8 cellular contexts compared by ENCODE assay signal in the genomic region with DNA sequence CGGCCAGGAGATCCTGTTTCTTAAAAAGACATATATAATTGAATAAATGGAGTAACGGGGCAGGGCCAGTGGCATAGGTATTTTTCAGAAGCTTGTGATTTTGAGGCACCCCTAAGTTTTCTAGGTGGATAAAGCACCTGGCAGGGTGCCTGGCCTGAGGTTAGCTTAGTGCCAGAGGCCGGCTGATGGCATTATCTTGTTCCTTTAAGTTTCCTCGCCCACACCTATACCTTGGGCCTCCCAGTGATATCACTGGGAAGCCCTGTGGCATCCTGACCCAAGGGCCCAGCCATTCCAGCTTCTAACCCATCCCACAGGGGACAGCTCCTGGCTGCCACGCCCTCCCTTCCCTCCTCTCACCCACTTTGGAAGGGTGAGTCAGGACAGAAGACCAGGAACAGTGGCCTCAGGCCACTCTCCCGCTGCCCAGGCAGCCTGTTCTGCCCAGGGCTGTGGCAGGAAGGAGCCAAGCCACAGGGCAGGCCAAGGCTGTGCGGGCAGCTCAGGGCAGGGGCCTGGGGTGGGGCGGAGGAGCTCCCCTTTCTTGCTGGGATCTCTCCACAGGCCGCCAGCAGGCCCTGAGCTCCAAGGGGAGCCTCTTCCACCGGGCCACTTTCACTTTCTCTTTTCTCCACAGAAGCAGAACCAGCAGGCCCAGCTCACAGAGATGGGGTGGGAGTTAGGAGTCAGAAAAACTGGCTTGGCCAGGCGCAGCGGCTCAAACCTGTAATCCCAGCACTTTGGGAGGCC.
DNase-seq lines count a peak whose midpoint lies in the region; ATAC-seq and TF ChIP-seq lines count a peak whose summit lies in the region.

No MANE protein-coding gene starts in this region.

- H3K27ac ChIP-seq in left lung: peak overlapping the region; percentile 95 to 99

- intact Hi-C loops in left lung (cut with DNase I): no loop called here

- H3K36me3 ChIP-seq in left lung: no peaks in the 10 kb centered on the region

- TF ChIP-seq CTCF in left lung (IDR thresholded peaks at IDR 0.05): no peak

- peak overlapping the region; percentile 97 for H3K27ac Mint-ChIP-seq in stimulated activated naive B cell treated with anti-CD40 and anti-IgM and Interleukin-4, amounts not matched to agents 10 μg/mL and 1 μg/mL and 100 μg/mL, for 72 hours

- peaks cover 45 to 86% of the 10 kb centered on the region in 2 donors for H3K4me1 ChIP-seq in left lung

- H3K36me3 Mint-ChIP-seq in stimulated activated naive B cell treated with anti-CD40 and anti-IgM and Interleukin-4, amounts not matched to agents 10 μg/mL and 1 μg/mL and 100 μg/mL, for 72 hours: no peaks in the 10 kb centered on the region

- H3K27me3 Mint-ChIP-seq in stimulated activated naive B cell treated with anti-CD40 and anti-IgM and Interleukin-4, amounts not matched to agents 10 μg/mL and 1 μg/mL and 100 μg/mL, for 72 hours: no peaks in the 10 kb centered on the region

- no peaks in the 10 kb centered on the region for H3K27me3 ChIP-seq in left lung

- H3K4me3 Mint-ChIP-seq in stimulated activated naive B cell treated with anti-CD40 and anti-IgM and Interleukin-4, amounts not matched to agents 10 μg/mL and 1 μg/mL and 100 μg/mL, for 72 hours: peak overlapping the region; percentile 67 to 73

- H3K4me1 Mint-ChIP-seq in stimulated activated naive B cell treated with anti-CD40 and anti-IgM and Interleukin-4, amounts not matched to agents 10 μg/mL and 1 μg/mL and 100 μg/mL, for 72 hours: peaks cover 39 to 68% of the 10 kb centered on the region in 2 donors

- no peaks in the 10 kb centered on the region for H3K9me3 Mint-ChIP-seq in stimulated activated naive B cell treated with anti-CD40 and anti-IgM and Interleukin-4, amounts not matched to agents 10 μg/mL and 1 μg/mL and 100 μg/mL, for 72 hours

- DNase-seq in Ammon's horn (ENCODE audit: low spot score) (peak; percentile 72), HK-2 (ENCODE audit: unreplicated experiment) (peak; percentile 88), T-helper 9 cell (peak; percentile 27), left lung (peak; percentile 81 to 89), NCI-H446 treated with DMSO at 0.1 percent for 48 hours (lab: John Stamatoyannopoulos, UW) (no peak), superior temporal gyrus (ENCODE audit: extremely low spot score) (no peak)
- peak; percentile 53 for DNase-seq in central memory CD4-positive, alpha-beta T cell
- DNase-seq in stimulated activated naive B cell treated with anti-CD40 and anti-IgM and Interleukin-4, amounts not matched to agents 10 μg/mL and 1 μg/mL and 100 μg/mL, for 72 hours: no peak

- H3K4me3 ChIP-seq in left lung: peak overlapping the region in 1 of 2 donors; percentile 14

- ATAC-seq in left lung: peak; percentile 72
- peak in 1 of 2 donors; percentile 15 for ATAC-seq in stimulated activated naive B cell treated with anti-CD40 and anti-IgM and Interleukin-4, amounts not matched to agents 10 μg/mL and 1 μg/mL and 100 μg/mL, for 72 hours (replicated peaks)

- no peaks in the 10 kb centered on the region for H3K9me3 ChIP-seq in left lung

Comparison
In these comparisons a context has a peak if more than half of its experiments do, and no peak if none do; other contexts are left out.
1. DNase-seq: peak in Ammon's horn (single experiment), HK-2 (single experiment), T-helper 9 cell (single experiment), central memory CD4-positive, alpha-beta T cell (single experiment) and left lung (2 of 2); none in stimulated activated naive B cell treated with anti-CD40 and anti-IgM and Interleukin-4, amounts not matched to agents 10 μg/mL and 1 μg/mL and 100 μg/mL, for 72 hours (single experiment), NCI-H446 treated with DMSO at 0.1 percent for 48 hours (single experiment) and superior temporal gyrus (single experiment).